Comparison of ENCODE assay signal across 8 cellular contexts in genomic region chr12:69287556-69287955, GRCh38.
"Had no signal": no experiment of that assay in that cellular context is flagged by ENCODE, and none has a peak within 500 bp of the region (broad histone marks: within the 10 kb centered on the region; RNA-seq: fewer than 3 reads in every experiment).

No MANE protein-coding gene starts in this region.

- H3K27ac ChIP-seq: GM23248 had no signal

- DNase-seq: GM23248, GOT3, H7, H9, HCEC 1CT, HFFc6 had no signal

- H3K4me2 ChIP-seq: GM23338 had no signal

- H2AFZ ChIP-seq: GM23248, GM23338 had no signal

- H3K4me3 ChIP-seq: GM23248, GM23338, HAP-1 had no signal

- H3K9ac ChIP-seq: GM23248 had no signal

- H3K36me3 ChIP-seq: HAP-1 had no signal

- H3K9me3 ChIP-seq: HAP-1 had no signal
